Comparison of ENCODE assay signal across 27 cellular contexts in genomic region chr2:143759455-143759854, GRCh38.
DNase-seq lines count a peak whose midpoint lies in the region; ATAC-seq and TF ChIP-seq lines count a peak whose summit lies in the region.
"Had no signal": no experiment of that assay in that cellular context is flagged by ENCODE, and none has a peak within 500 bp of the region (broad histone marks: within the 10 kb centered on the region; RNA-seq: fewer than 3 reads in every experiment).

No MANE protein-coding gene starts in this region.

- no peak for TF ChIP-seq CTCF in activated CD8-positive, alpha-beta T cell treated with anti-CD3 and anti-CD28 coated beads for 36 hours (IDR thresholded peaks at IDR 0.05)
- TF ChIP-seq CTCF in thyroid gland (IDR thresholded peaks at IDR 0.05) (peak in 1 of 6 experiments; percentile 13), MM.1S (IDR thresholded peaks at IDR 0.05; ENCODE audit: low read length) (no peak), osteocyte (IDR thresholded peaks at IDR 0.05) (no peak)

- no peaks in the 10 kb centered on the region for H3K9me2 ChIP-seq in MM.1S (replicated peaks; ENCODE audit: insufficient read depth, low read length)

- no peaks in the 10 kb centered on the region for H3F3A ChIP-seq in MM.1S (ENCODE audit: insufficient read depth, low read length)

- peaks cover under 1% of the 10 kb centered on the region for H3K36me3 Mint-ChIP-seq in activated CD8-positive, alpha-beta T cell treated with anti-CD3 and anti-CD28 coated beads for 36 hours (ENCODE audit: low read depth)
- H3K36me3 Mint-ChIP-seq in activated CD8-positive, alpha-beta T cell treated with anti-CD3 and anti-CD28 coated beads, Interleukin-2, amount 10 ng/mL, durations not matched to agents 7 days and 5 days (ENCODE audit: low read depth): peaks cover 6% of the 10 kb centered on the region
- H3K36me3 Mint-ChIP-seq in T-helper 17 cell (ENCODE audit: low read depth) (peaks cover 2% of the 10 kb centered on the region), osteocyte (ENCODE audit: unreplicated experiment) (no peaks in the 10 kb centered on the region)

- no peak for TF ChIP-seq POLR2A in thyroid gland (IDR thresholded peaks at IDR 0.05)

- H3K4me3 ChIP-seq in thyroid gland (replicated peaks in 1 of 3) (no peak overlapping the region), MM.1S (ENCODE audit: low read length) (no peak overlapping the region)
- H3K4me3 ChIP-seq: dorsolateral prefrontal cortex, GM23248, mucosa of descending colon, prostate gland, transverse colon had no signal

- H3K9me3 Mint-ChIP-seq in activated CD8-positive, alpha-beta T cell treated with anti-CD3 and anti-CD28 coated beads for 36 hours: no peaks in the 10 kb centered on the region
- no peaks in the 10 kb centered on the region for H3K9me3 Mint-ChIP-seq in activated CD8-positive, alpha-beta T cell treated with anti-CD3 and anti-CD28 coated beads, Interleukin-2, amount 10 ng/mL, durations not matched to agents 7 days and 5 days (ENCODE audit: insufficient read depth)
- H3K9me3 Mint-ChIP-seq in osteocyte (ENCODE audit: unreplicated experiment): no peaks in the 10 kb centered on the region
- H3K9me3 Mint-ChIP-seq: activated B cell treated with CpG ODN at 0.5 μM for 24 hours; activated naive CD8-positive, alpha-beta T cell treated with anti-CD3 and anti-CD28 coated beads, Interleukin-2, amount 10 ng/mL, durations not matched to agents 7 days and 5 days had no signal

- ATAC-seq in activated CD8-positive, alpha-beta T cell treated with anti-CD3 and anti-CD28 coated beads for 36 hours: no peak
- no peak for ATAC-seq in activated CD8-positive, alpha-beta T cell treated with anti-CD3 and anti-CD28 coated beads, Interleukin-2, amount 10 ng/mL, durations not matched to agents 7 days and 5 days
- no peak for ATAC-seq in T-helper 17 cell
- no peak for ATAC-seq in GM18519 (IDR thresholded peaks at IDR 0.05; ENCODE audit: low FRiP score, unreplicated experiment)
- ATAC-seq: mucosa of descending colon, SK-N-SH treated with all-trans-retinoic acid at 6 μM for 48 hours had no signal

- POLR2A ChIA-PET in activated CD8-positive, alpha-beta T cell treated with anti-CD3 and anti-CD28 coated beads for 36 hours (lab: Charles Lee): no interaction called here
- POLR2A ChIA-PET in activated CD8-positive, alpha-beta T cell treated with anti-CD3 and anti-CD28 coated beads, Interleukin-2, amount 10 ng/mL, durations not matched to agents 7 days and 5 days (lab: Charles Lee): no interaction called here

- 48 to 58% methylated on average over 6 of the region's 6 CpGs for WGBS in thyroid gland, 2 donors

- no peak overlapping the region for H3K4me3 Mint-ChIP-seq in activated CD8-positive, alpha-beta T cell treated with anti-CD3 and anti-CD28 coated beads for 36 hours
- H3K4me3 Mint-ChIP-seq in activated CD8-positive, alpha-beta T cell treated with anti-CD3 and anti-CD28 coated beads, Interleukin-2, amount 10 ng/mL, durations not matched to agents 7 days and 5 days: no peak overlapping the region
- H3K4me3 Mint-ChIP-seq in T-helper 17 cell: no peak overlapping the region
- H3K4me3 Mint-ChIP-seq in osteocyte (ENCODE audit: unreplicated experiment): no peak overlapping the region
- H3K4me3 Mint-ChIP-seq: activated B cell treated with CpG ODN at 0.5 μM for 24 hours; activated naive CD8-positive, alpha-beta T cell treated with anti-CD3 and anti-CD28 coated beads, Interleukin-2, amount 10 ng/mL, durations not matched to agents 7 days and 5 days; CD4-positive, CD25-positive, alpha-beta regulatory T cell had no signal

- no peaks in the 10 kb centered on the region for H3K27me3 ChIP-seq in thyroid gland
- H3K27me3 ChIP-seq in MM.1S (replicated peaks; ENCODE audit: insufficient read depth, low read length): no peaks in the 10 kb centered on the region
- H3K27me3 ChIP-seq: dorsolateral prefrontal cortex, transverse colon had no signal

- no peak overlapping the region for H3K9ac ChIP-seq in MM.1S (ENCODE audit: low read length)
- H3K9ac ChIP-seq: GM23248 had no signal

- no peaks in the 10 kb centered on the region for H3K4me1 ChIP-seq in thyroid gland
- H3K4me1 ChIP-seq in MM.1S (ENCODE audit: low read length): no peaks in the 10 kb centered on the region
- H3K4me1 ChIP-seq: prostate gland, transverse colon had no signal

- no peak for DNase-seq in activated CD8-positive, alpha-beta T cell treated with anti-CD3 and anti-CD28 coated beads for 36 hours
- DNase-seq in activated CD8-positive, alpha-beta T cell treated with anti-CD3 and anti-CD28 coated beads, Interleukin-2, amount 10 ng/mL, durations not matched to agents 7 days and 5 days: no peak
- DNase-seq in T-helper 17 cell (no peak), iPS-NIHi7 (ENCODE audit: extremely low spot score) (peak; percentile 56), thyroid gland (peak; percentile 64 to 71), MM.1S (no peak), osteocyte (ENCODE audit: extremely low spot score, unreplicated experiment) (no peak)
- DNase-seq: 8988T; activated B cell treated with CpG ODN at 0.5 μM for 24 hours; activated CD8-positive, alpha-beta memory T cell treated with anti-CD3 and anti-CD28 coated beads, Interleukin-2, amount 50 U/mL, for 4 hours; activated naive CD8-positive, alpha-beta T cell treated with anti-CD3 and anti-CD28 coated beads, Interleukin-2, amount 10 ng/mL, durations not matched to agents 7 days and 5 days; CD4-positive, CD25-positive, alpha-beta regulatory T cell; DMS 273 treated with DMSO at 0.1 percent for 48 hours; dorsolateral prefrontal cortex; GM23248; IMR-90; mucosa of descending colon; NCI-H2029 treated with DMSO at 0.1 percent for 48 hours; NCI-H226; NCI-H82; OCI-M1; stimulated activated CD8-positive, alpha-beta memory T cell treated with anti-CD3 and anti-CD28 coated beads, Interleukin-4, amount 100 ng/mL, for 48 hours; T1000; transverse colon had no signal

- CTCF ChIA-PET in activated CD8-positive, alpha-beta T cell treated with anti-CD3 and anti-CD28 coated beads for 36 hours (lab: Charles Lee): no interaction called here
- CTCF ChIA-PET in activated CD8-positive, alpha-beta T cell treated with anti-CD3 and anti-CD28 coated beads, Interleukin-2, amount 10 ng/mL, durations not matched to agents 7 days and 5 days (lab: Charles Lee): no interaction called here

- H2AFZ ChIP-seq in MM.1S (ENCODE audit: low read length): no peak overlapping the region
- H2AFZ ChIP-seq: GM23248 had no signal

- no peaks in the 10 kb centered on the region for H3K4me1 Mint-ChIP-seq in activated CD8-positive, alpha-beta T cell treated with anti-CD3 and anti-CD28 coated beads for 36 hours (ENCODE audit: low read depth)
- no peaks in the 10 kb centered on the region for H3K4me1 Mint-ChIP-seq in activated CD8-positive, alpha-beta T cell treated with anti-CD3 and anti-CD28 coated beads, Interleukin-2, amount 10 ng/mL, durations not matched to agents 7 days and 5 days (ENCODE audit: low read depth)
- H3K4me1 Mint-ChIP-seq in T-helper 17 cell: peaks cover 10% of the 10 kb centered on the region
- no peaks in the 10 kb centered on the region for H3K4me1 Mint-ChIP-seq in osteocyte (ENCODE audit: unreplicated experiment)
- H3K4me1 Mint-ChIP-seq: activated naive CD8-positive, alpha-beta T cell treated with anti-CD3 and anti-CD28 coated beads, Interleukin-2, amount 10 ng/mL, durations not matched to agents 7 days and 5 days had no signal

- H3K27ac ChIP-seq in thyroid gland: no peak overlapping the region
- H3K27ac ChIP-seq in MM.1S (ENCODE audit: low read length): no peak overlapping the region
- H3K27ac ChIP-seq: dorsolateral prefrontal cortex, GM23248, prostate gland, transverse colon had no signal

- peak overlapping the region; percentile 14 for H3K27ac Mint-ChIP-seq in activated CD8-positive, alpha-beta T cell treated with anti-CD3 and anti-CD28 coated beads for 36 hours
- H3K27ac Mint-ChIP-seq in activated CD8-positive, alpha-beta T cell treated with anti-CD3 and anti-CD28 coated beads, Interleukin-2, amount 10 ng/mL, durations not matched to agents 7 days and 5 days: no peak overlapping the region
- peak overlapping the region; percentile 73 for H3K27ac Mint-ChIP-seq in T-helper 17 cell
- H3K27ac Mint-ChIP-seq in osteocyte (ENCODE audit: unreplicated experiment): no peak overlapping the region
- H3K27ac Mint-ChIP-seq: activated B cell treated with CpG ODN at 0.5 μM for 24 hours; activated naive CD8-positive, alpha-beta T cell treated with anti-CD3 and anti-CD28 coated beads, Interleukin-2, amount 10 ng/mL, durations not matched to agents 7 days and 5 days had no signal

- no peaks in the 10 kb centered on the region for H3K27me3 Mint-ChIP-seq in activated CD8-positive, alpha-beta T cell treated with anti-CD3 and anti-CD28 coated beads for 36 hours
- no peaks in the 10 kb centered on the region for H3K27me3 Mint-ChIP-seq in activated CD8-positive, alpha-beta T cell treated with anti-CD3 and anti-CD28 coated beads, Interleukin-2, amount 10 ng/mL, durations not matched to agents 7 days and 5 days (ENCODE audit: low read depth)
- H3K27me3 Mint-ChIP-seq in T-helper 17 cell (no peaks in the 10 kb centered on the region), osteocyte (ENCODE audit: unreplicated experiment) (no peaks in the 10 kb centered on the region)
- H3K27me3 Mint-ChIP-seq: activated B cell treated with CpG ODN at 0.5 μM for 24 hours; activated naive CD8-positive, alpha-beta T cell treated with anti-CD3 and anti-CD28 coated beads, Interleukin-2, amount 10 ng/mL, durations not matched to agents 7 days and 5 days; CD4-positive, CD25-positive, alpha-beta regulatory T cell had no signal

- H3K4me2 ChIP-seq in MM.1S (ENCODE audit: low read depth, low read length): no peak overlapping the region

- no peaks in the 10 kb centered on the region for H3K9me3 ChIP-seq in T-helper 17 cell (ENCODE audit: control insufficient read depth, low read length, poor library complexity, severe bottlenecking)
- H3K9me3 ChIP-seq in thyroid gland: no peaks in the 10 kb centered on the region
- no peaks in the 10 kb centered on the region for H3K9me3 ChIP-seq in MM.1S (replicated peaks; ENCODE audit: insufficient read depth, low read length)
- H3K9me3 ChIP-seq: mucosa of descending colon, prostate gland, transverse colon had no signal

- intact Hi-C loops in activated CD8-positive, alpha-beta T cell treated with anti-CD3 and anti-CD28 coated beads for 36 hours (cut with micrococcal nuclease): no loop called here
- intact Hi-C loops in thyroid gland (cut with DNase I): no loop called here

- no peaks in the 10 kb centered on the region for H4K20me1 ChIP-seq in MM.1S (ENCODE audit: insufficient read depth, low read length)

- H3K79me2 ChIP-seq in MM.1S (ENCODE audit: low read length): no peaks in the 10 kb centered on the region

- H3K36me3 ChIP-seq in thyroid gland (no peaks in the 10 kb centered on the region), MM.1S (replicated peaks; ENCODE audit: insufficient read depth, low read length) (no peaks in the 10 kb centered on the region)
- H3K36me3 ChIP-seq: prostate gland, transverse colon had no signal

Comparison
In these comparisons a context has a peak if more than half of its experiments do, and no peak if none do; other contexts are left out.
1. H3K27ac Mint-ChIP-seq: peak in activated CD8-positive, alpha-beta T cell treated with anti-CD3 and anti-CD28 coated beads for 36 hours (single experiment) and T-helper 17 cell (single experiment); none in activated CD8-positive, alpha-beta T cell treated with anti-CD3 and anti-CD28 coated beads, Interleukin-2, amount 10 ng/mL, durations not matched to agents 7 days and 5 days (single experiment) and osteocyte (single experiment).
2. DNase-seq: peak in iPS-NIHi7 (single experiment) and thyroid gland (2 of 2); none in activated CD8-positive, alpha-beta T cell treated with anti-CD3 and anti-CD28 coated beads for 36 hours (single experiment), activated CD8-positive, alpha-beta T cell treated with anti-CD3 and anti-CD28 coated beads, Interleukin-2, amount 10 ng/mL, durations not matched to agents 7 days and 5 days (single experiment), T-helper 17 cell (0 of 3), MM.1S (single experiment) and osteocyte (single experiment).